8 cellular contexts compared by ENCODE assay signal in genomic region chr17:75046583-75047289, GRCh38. TPM values are rescaled to one million over a fixed set of nuclear protein-coding genes. Genes with fewer than 3 reads are reported as not detected.
DNase-seq lines count a peak whose midpoint lies in the region; ATAC-seq and TF ChIP-seq lines count a peak whose summit lies in the region.

Gene ATP5PD, minus strand, starts transcription at chr17:75046969. Its CDS starts 4,319 bp downstream, at chr17:75042650.
Gene KCTD2, plus strand, starts transcription at chr17:75047225. Its CDS starts 26 bp downstream, at chr17:75047251.

- intact Hi-C loops in T-helper 2 cell treated with Interferon-gamma antibody and Interleukin-4, amounts not matched to agents 100 ng/mL and 5 ng/mL, for 36 hours (cut with micrococcal nuclease): loop anchor here (1.0 to 5.0 kb wide), 3 partner anchors 12 to 136 kb away; partner anchors contain the start of genes ARMC7 and SUMO2
- intact Hi-C loops in ascending aorta (cut with DNase I) (loop anchor here (1.0 to 2.0 kb wide), 5 partner anchors 11 to 359 kb away; partner anchors contain the start of genes ARMC7, CDR2L, GRB2 and NUP85), right cardiac atrium (cut with DNase I) (no loop called here), vagina (cut with DNase I) (no loop called here)

- H3K27me3 ChIP-seq in ascending aorta (no peaks in the 10 kb centered on the region), right cardiac atrium (ENCODE audit: control insufficient read depth, insufficient read depth) (no peaks in the 10 kb centered on the region), vagina (no peaks in the 10 kb centered on the region)

- under 1% methylated on average over 60 of the region's 60 CpGs for WGBS in right cardiac atrium

- ATAC-seq in GM18499 (IDR thresholded peaks at IDR 0.05; ENCODE audit: insufficient read depth, unreplicated experiment) (peak; percentile 92), HG02943 (IDR thresholded peaks at IDR 0.05; ENCODE audit: low read depth, unreplicated experiment) (peak; percentile 93), right cardiac atrium (peak; percentile 99)

- H3K36me3 ChIP-seq in ascending aorta: peaks cover 4 to 14% of the 10 kb centered on the region in 2 donors
- H3K36me3 ChIP-seq in vagina: peaks cover 0 to 18% of the 10 kb centered on the region in 2 donors

- peak; percentile 86 for DNase-seq in NCI-H187 treated with DMSO at 0.1 percent for 48 hours (lab: John Stamatoyannopoulos, UW)
- peak; percentile 88 to 98 for DNase-seq in ascending aorta (ENCODE audit: low spot score in 2 of 2)
- peak; percentile 97 to 99 (median 98) for DNase-seq in right cardiac atrium
- DNase-seq in putamen (ENCODE audit: low spot score): peak; percentile 97
- DNase-seq in vagina (ENCODE audit: extremely low spot score in 2 of 2): peak in 1 of 2 donors; percentile 97

- H3K4me1 ChIP-seq in ascending aorta (peaks cover 9 to 13% of the 10 kb centered on the region in 2 donors), right cardiac atrium (ENCODE audit: control insufficient read depth, insufficient read depth, low read length) (peaks cover 3% of the 10 kb centered on the region), vagina (peaks cover 36% of the 10 kb centered on the region)

- no peak for TF ChIP-seq CTCF in ascending aorta (IDR thresholded peaks at IDR 0.05)
- no peak for TF ChIP-seq CTCF in vagina (IDR thresholded peaks at IDR 0.05)

- peak within 1 kb of the TSS; percentile 64 to 74 for H3K4me3 ChIP-seq in ascending aorta
- H3K4me3 ChIP-seq in right cardiac atrium (ENCODE audit: low read length): peak within 1 kb of the TSS; percentile 82
- H3K4me3 ChIP-seq in vagina: peak within 1 kb of the TSS; percentile 84 to 90

- H3K9me3 ChIP-seq in ascending aorta (no peaks in the 10 kb centered on the region), right cardiac atrium (ENCODE audit: control insufficient read depth, low read length) (no peaks in the 10 kb centered on the region), vagina (no peaks in the 10 kb centered on the region)

- H3K27ac ChIP-seq in ascending aorta (peak within 1 kb of the TSS; percentile 90), right cardiac atrium (ENCODE audit: low read length) (peak within 1 kb of the TSS; percentile 87), vagina (peak within 1 kb of the TSS; percentile 95)

- peak in 1 of 2 donors; percentile 87 for TF ChIP-seq POLR2A in vagina (IDR thresholded peaks at IDR 0.05)

RNA-seq across cellular contexts. Expression of gene ATP5PD, which starts in this region (rescaled TPM):
- total RNA-seq in T-helper 2 cell treated with Interferon-gamma antibody and Interleukin-4, amounts not matched to agents 100 ng/mL and 5 ng/mL, for 36 hours: 203 and 208 TPM in 2 replicates
- total RNA-seq in ascending aorta (133 TPM), right cardiac atrium (100 to 1,000 TPM; 702 to 831 (median 748) TPM), vagina (149 TPM)
- polyA plus RNA-seq in right cardiac atrium: 2,009 TPM

RNA-seq across cellular contexts. Expression of gene KCTD2, which starts in this region (rescaled TPM):
- 17.2 and 17.5 TPM in 2 replicates for total RNA-seq in T-helper 2 cell treated with Interferon-gamma antibody and Interleukin-4, amounts not matched to agents 100 ng/mL and 5 ng/mL, for 36 hours
- total RNA-seq in ascending aorta: 31.4 TPM
- 10 to 100 TPM; 22.3 to 27.5 (median 23.1) TPM for total RNA-seq in right cardiac atrium
- polyA plus RNA-seq in right cardiac atrium: 22.8 TPM
- total RNA-seq in vagina: 17.2 TPM

Comparison
In these comparisons a context has a peak if more than half of its experiments do, and no peak if none do; other contexts are left out.
1. intact Hi-C loops: an anchor here in T-helper 2 cell treated with Interferon-gamma antibody and Interleukin-4, amounts not matched to agents 100 ng/mL and 5 ng/mL, for 36 hours (1.0 to 5.0 kb wide) and ascending aorta (1.0 to 2.0 kb wide); none called in right cardiac atrium and vagina.